Comparison of ENCODE assay signal across 10 cellular contexts in the genomic region with DNA sequence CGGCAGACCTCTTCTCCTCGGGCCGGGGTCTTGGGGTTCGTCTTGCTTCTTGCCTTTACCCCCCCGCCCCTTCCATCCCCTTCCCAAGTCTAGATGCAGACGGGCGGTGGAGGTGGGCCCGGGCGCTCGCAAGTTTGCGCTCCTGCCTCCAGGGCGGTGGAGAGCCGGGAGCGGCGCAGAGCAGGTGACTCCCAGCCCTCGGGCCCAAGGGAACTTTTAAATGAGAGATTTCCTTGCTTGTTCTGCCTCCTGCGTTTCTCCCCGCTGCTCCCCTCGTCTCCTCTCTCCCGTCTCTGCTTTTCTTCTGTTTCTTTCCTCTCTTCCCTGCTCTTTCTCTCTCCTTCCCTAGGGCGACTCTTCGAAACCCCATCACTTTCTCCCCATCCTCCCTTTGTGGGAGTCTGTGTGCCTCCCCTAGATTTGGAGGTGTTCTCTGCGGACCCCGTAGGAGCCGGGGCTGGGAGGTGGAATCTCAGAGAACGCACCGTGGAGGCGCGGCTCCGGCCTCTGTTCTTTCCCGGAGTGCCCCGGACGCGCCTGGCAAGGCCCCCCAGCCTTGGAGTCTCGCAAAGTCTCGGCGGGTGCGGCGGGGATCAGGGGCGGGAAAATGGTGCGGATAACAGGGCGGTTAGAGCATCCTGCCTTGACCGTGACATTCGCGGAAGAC. TPM values are rescaled to one million over a fixed set of nuclear protein-coding genes. Genes with fewer than 3 reads are reported as not detected.
DNase-seq lines count a peak whose midpoint lies in the region; ATAC-seq and TF ChIP-seq lines count a peak whose summit lies in the region.
"Had no signal": no experiment of that assay in that cellular context is flagged by ENCODE, and none has a peak within 500 bp of the region (broad histone marks: within the 10 kb centered on the region; RNA-seq: fewer than 3 reads in every experiment).

No MANE protein-coding gene starts in this region.

- H4K20me1 ChIP-seq in SK-N-SH (ENCODE audit: insufficient read depth) = no peaks in the 10 kb centered on the region

- no peaks in the 10 kb centered on the region for H3K9me3 Mint-ChIP-seq in stimulated activated effector memory CD8-positive, alpha-beta T cell treated with anti-CD3 and anti-CD28 coated beads, Interleukin-12 subunit alpha, Interleukin-12 subunit beta, amount 100 ng/mL, for 72 hours
- H3K9me3 Mint-ChIP-seq: activated naive CD4-positive, alpha-beta T cell treated with anti-CD3 and anti-CD28 coated beads, Interleukin-2, amount 50 U/mL, for 72 hours had no signal

- TF ChIP-seq CTCF in SK-N-SH (IDR thresholded peaks at IDR 0.05) (no peak), epithelial cell of esophagus (IDR thresholded peaks at IDR 0.05; ENCODE audit: insufficient read depth, low read depth, low read length, missing control alignments) (no peak)

- H3K79me2 ChIP-seq in SK-N-SH (ENCODE audit: insufficient read depth) = no peaks in the 10 kb centered on the region

- peak overlapping the region; percentile 67 for H3K4me3 Mint-ChIP-seq in stimulated activated effector memory CD8-positive, alpha-beta T cell treated with anti-CD3 and anti-CD28 coated beads, Interleukin-12 subunit alpha, Interleukin-12 subunit beta, amount 100 ng/mL, for 72 hours

- H3K4me3 ChIP-seq in SK-N-SH (ENCODE audit: low read depth in 2 of 2, low read length in 1 of 2) (peak overlapping the region in 1 of 2 experiments; percentile 51; a peak in 2 of 4 replicates), epithelial cell of esophagus (ENCODE audit: low read length) (peak overlapping the region; percentile 62)

- H3K4me1 Mint-ChIP-seq in stimulated activated effector memory CD8-positive, alpha-beta T cell treated with anti-CD3 and anti-CD28 coated beads, Interleukin-12 subunit alpha, Interleukin-12 subunit beta, amount 100 ng/mL, for 72 hours = peaks cover 24% of the 10 kb centered on the region

- H3K36me3 ChIP-seq in SK-N-SH (replicated peaks in 1 of 2; ENCODE audit: control insufficient read depth in 1 of 2, insufficient read depth in 2 of 2, low read length in 1 of 2) = no peaks in the 10 kb centered on the region

- no peak overlapping the region for H3K4me2 ChIP-seq in SK-N-SH

- H3F3A ChIP-seq in SK-N-SH (replicated peaks; ENCODE audit: insufficient read depth) = no peaks in the 10 kb centered on the region

- no peak overlapping the region for H2AFZ ChIP-seq in SK-N-SH (ENCODE audit: low read depth)

- H3K27me3 ChIP-seq in SK-N-SH (ENCODE audit: insufficient read depth) = peaks cover 40% of the 10 kb centered on the region

- H3K4me1 ChIP-seq in SK-N-SH (ENCODE audit: control insufficient read depth in 1 of 2, insufficient read depth in 2 of 2, low read depth in 1 of 2, low read length in 1 of 2) = peaks cover 0 to 6% of the 10 kb centered on the region in 2 experiments; a peak in 2 of 4 replicates

- H3K36me3 Mint-ChIP-seq in stimulated activated effector memory CD8-positive, alpha-beta T cell treated with anti-CD3 and anti-CD28 coated beads, Interleukin-12 subunit alpha, Interleukin-12 subunit beta, amount 100 ng/mL, for 72 hours = no peaks in the 10 kb centered on the region
- H3K36me3 Mint-ChIP-seq: activated naive CD4-positive, alpha-beta T cell treated with anti-CD3 and anti-CD28 coated beads, Interleukin-2, amount 50 U/mL, for 72 hours had no signal

- POLR2A ChIA-PET in SK-N-SH (lab: Yijun Ruan, JAX) = no interaction called here

- no peak for TF ChIP-seq EP300 in SK-N-SH (IDR thresholded peaks at IDR 0.05; ENCODE audit: borderline replicate concordance in 1 of 2, low read depth in 1 of 2, low read length in 1 of 2)

- no peak for ATAC-seq in stimulated activated effector memory CD8-positive, alpha-beta T cell treated with anti-CD3 and anti-CD28 coated beads, Interleukin-12 subunit alpha, Interleukin-12 subunit beta, amount 100 ng/mL, for 72 hours
- ATAC-seq in HG03520 (IDR thresholded peaks at IDR 0.05; ENCODE audit: unreplicated experiment) = no peak

- H3K27ac ChIP-seq in SK-N-SH (ENCODE audit: low read depth in 2 of 2, low read length in 1 of 2) = peak overlapping the region in 1 of 2 experiments; percentile 67; a peak in 2 of 4 replicates

- no peak overlapping the region for H3K9ac ChIP-seq in SK-N-SH

- H3K27ac Mint-ChIP-seq in stimulated activated effector memory CD8-positive, alpha-beta T cell treated with anti-CD3 and anti-CD28 coated beads, Interleukin-12 subunit alpha, Interleukin-12 subunit beta, amount 100 ng/mL, for 72 hours = no peak overlapping the region
- H3K27ac Mint-ChIP-seq: activated naive CD4-positive, alpha-beta T cell treated with anti-CD3 and anti-CD28 coated beads, Interleukin-2, amount 50 U/mL, for 72 hours had no signal

- CTCF ChIA-PET in SK-N-SH (lab: Yijun Ruan, JAX) = interaction anchor here (1.6 to 3.7 kb wide), 6 partner anchors 9 to 265 kb away, joined by 5 to 23 read pairs (median 9); no protein-coding TSS in a partner anchor

- TF ChIP-seq RAD21 in SK-N-SH (IDR thresholded peaks at IDR 0.05; ENCODE audit: low read length) = no peak

- 4% methylated on average over 29 of the region's 45 CpGs for WGBS in SK-N-SH (ENCODE audit: low lambda C conversion rate)

- no peaks in the 10 kb centered on the region for H3K9me2 ChIP-seq in SK-N-SH

- no peaks in the 10 kb centered on the region for H3K9me3 ChIP-seq in SK-N-SH

- peak; percentile 9 for DNase-seq in activated CD4-positive, alpha-beta T cell treated with anti-CD3 and anti-CD28 coated beads for 48 hours
- DNase-seq in activated CD4-positive, alpha-beta T cell treated with anti-CD3 and anti-CD28 coated beads for 1 hour = no peak
- peak; percentile 68 for DNase-seq in SK-N-SH
- peak; percentile 38 for DNase-seq in epithelial cell of esophagus (ENCODE audit: low read depth)
- DNase-seq in stimulated activated effector memory CD8-positive, alpha-beta T cell treated with anti-CD3 and anti-CD28 coated beads, Interleukin-12 subunit alpha, Interleukin-12 subunit beta, amount 100 ng/mL, for 72 hours (ENCODE audit: low spot score in 2 of 2) = peak in 1 of 2 donors; percentile 51
- no peak for DNase-seq in HPDE6-E6E7 (ENCODE audit: extremely low spot score)
- DNase-seq in GOT3 (lab: John Stamatoyannopoulos, UW) = no peak

TF ChIP-seq in SK-N-SH, 30 proteins besides CTCF, POLR2A, EP300 and RAD21:
- TF ChIP-seq, protein P1, sequence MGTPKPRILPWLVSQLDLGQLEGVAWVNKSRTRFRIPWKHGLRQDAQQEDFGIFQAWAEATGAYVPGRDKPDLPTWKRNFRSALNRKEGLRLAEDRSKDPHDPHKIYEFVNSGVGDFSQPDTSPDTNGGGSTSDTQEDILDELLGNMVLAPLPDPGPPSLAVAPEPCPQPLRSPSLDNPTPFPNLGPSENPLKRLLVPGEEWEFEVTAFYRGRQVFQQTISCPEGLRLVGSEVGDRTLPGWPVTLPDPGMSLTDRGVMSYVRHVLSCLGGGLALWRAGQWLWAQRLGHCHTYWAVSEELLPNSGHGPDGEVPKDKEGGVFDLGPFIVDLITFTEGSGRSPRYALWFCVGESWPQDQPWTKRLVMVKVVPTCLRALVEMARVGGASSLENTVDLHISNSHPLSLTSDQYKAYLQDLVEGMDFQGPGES (IDR thresholded peaks at IDR 0.05; ENCODE audit: low read depth, low read length) = no peak
- TF ChIP-seq GATA2 (CRISPR knock-in tag; IDR thresholded peaks at IDR 0.05) (no peak), FOSL2 (IDR thresholded peaks at IDR 0.05; ENCODE audit: borderline replicate concordance, low read depth) (no peak), MEF2A (IDR thresholded peaks at IDR 0.05; ENCODE audit: borderline replicate concordance, low read depth) (no peak), TCF12 (IDR thresholded peaks at IDR 0.05) (no peak), SMC3 (IDR thresholded peaks at IDR 0.05; ENCODE audit: low read depth, low read length) (no peak)

RNA-seq across cellular contexts. Expression of a gene that starts 1.1 kb away (rescaled TPM):
- 0.07 and 0.08 TPM in 2 replicates for polyA plus RNA-seq in SK-N-SH (2012; rRNA removed)
- 0.14 and 0.37 TPM in 2 replicates for polyA plus RNA-seq in SK-N-SH (2012; cell fraction: cytosol; rRNA removed)
- polyA plus RNA-seq in SK-N-SH (2012; cell fraction: nucleus; rRNA removed) = 0.08 and 0.18 TPM in 2 replicates
- polyA plus RNA-seq: BJ had no signal

Comparison
In these comparisons a context has a peak if more than half of its experiments do, and no peak if none do; other contexts are left out.
1. DNase-seq: peak in activated CD4-positive, alpha-beta T cell treated with anti-CD3 and anti-CD28 coated beads for 48 hours (single experiment), SK-N-SH (single experiment) and epithelial cell of esophagus (single experiment); none in activated CD4-positive, alpha-beta T cell treated with anti-CD3 and anti-CD28 coated beads for 1 hour (single experiment), HPDE6-E6E7 (single experiment) and GOT3 (single experiment).